ENCODE assay signal across 8 cellular contexts in the genomic region with DNA sequence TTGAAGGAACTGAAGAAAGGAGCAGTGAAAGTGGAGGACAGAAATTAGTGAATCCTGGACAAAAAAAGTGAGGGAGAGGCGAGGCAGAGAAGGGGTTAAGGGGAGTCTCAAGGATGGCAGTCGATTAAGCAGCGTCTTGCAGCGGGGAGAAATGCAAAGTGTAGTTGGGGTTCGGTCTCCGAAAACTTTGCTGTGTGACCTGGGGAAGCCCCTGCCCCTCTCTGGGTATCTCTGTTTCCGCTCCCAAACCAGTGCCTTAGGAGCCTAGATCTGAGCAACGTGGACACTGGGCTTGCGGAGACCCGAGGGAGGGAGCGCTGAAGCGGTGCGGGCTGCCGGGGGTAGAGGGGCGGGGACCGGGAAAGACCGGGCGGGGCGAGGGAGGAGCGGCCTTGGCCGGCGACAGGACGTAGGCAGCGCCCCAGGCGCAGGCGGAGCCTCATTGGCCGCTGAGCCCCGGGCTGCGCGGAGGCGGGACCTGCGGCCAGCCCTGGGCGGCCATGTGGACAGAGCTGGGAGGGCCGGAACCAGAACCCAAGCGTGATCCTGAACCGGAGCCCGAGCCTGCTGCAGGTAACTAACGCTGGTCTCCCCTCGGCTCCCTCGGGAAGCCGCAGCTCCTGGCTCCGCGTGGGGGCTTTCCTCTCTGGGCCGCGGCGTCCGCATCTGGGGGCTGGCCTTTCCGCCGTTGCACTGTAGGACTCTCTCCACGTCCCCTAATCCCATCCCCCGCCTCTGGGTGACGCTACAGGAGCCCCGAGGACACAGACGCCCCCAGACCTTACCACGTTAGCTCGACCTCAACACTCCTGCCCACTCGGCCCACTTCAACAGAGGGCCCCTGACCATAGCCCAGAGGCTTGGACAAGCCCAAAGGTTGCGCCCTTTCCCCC. TPM values are rescaled to one million over a fixed set of nuclear protein-coding genes. Genes with fewer than 3 reads are reported as not detected.
A peak's percentile ranks its signal among the peaks of the same experiment; 100 is the strongest.
DNase-seq lines count a peak whose midpoint lies in the region; ATAC-seq and TF ChIP-seq lines count a peak whose summit lies in the region.

A gene (plus strand): TSS at position 468 of the 893 bp plus-strand sequence. CDS start 3,047 bp downstream, outside the sequence.

- peaks cover 19 to 26% (median 23%) of the 10 kb centered on the region in 3 donors for H3K4me1 Mint-ChIP-seq in T-cell

- H3K4me1 ChIP-seq in HEK293 (ENCODE audit: control insufficient read depth, insufficient read depth, low read length): no peaks in the 10 kb centered on the region
- H3K4me1 ChIP-seq in adrenal gland (replicated peaks in 1 of 2): peaks cover 8 to 11% of the 10 kb centered on the region in 2 donors
- peaks cover 3 to 17% of the 10 kb centered on the region in 2 donors for H3K4me1 ChIP-seq in right atrium auricular region
- no peaks in the 10 kb centered on the region for H3K4me1 ChIP-seq in aorta (ENCODE audit: control insufficient read depth in 1 of 2, insufficient read depth in 2 of 2, low read length in 2 of 2)

- peak within 1 kb of the TSS; percentile 68 to 82 for H3K27ac Mint-ChIP-seq in T-cell

- H3K27ac ChIP-seq in HEK293 (ENCODE audit: extremely low read depth, low read depth, low read length) (peak within 1 kb of the TSS; percentile 1; the same call in 1 of the 2 replicates), adrenal gland (peak within 1 kb of the TSS in 2 of 5 donors; percentile 33 to 57), right atrium auricular region (peak within 1 kb of the TSS; percentile 56 to 67), aorta (ENCODE audit: low read depth in 1 of 2, low read length in 2 of 2) (peak within 1 kb of the TSS; percentile 95 to 97)

- peaks cover 0 to 6% of the 10 kb centered on the region in 2 donors for H3K27me3 Mint-ChIP-seq in T-cell

- DNase-seq in GM12865 (ENCODE audit: low read depth): peak; percentile 87
- DNase-seq in MV-4-11 (lab: John Stamatoyannopoulos, UW): peak; percentile 71
- peak; percentile 5 to 72 (median 40) for DNase-seq in T-cell
- peak; percentile 85 to 90 (median 89) for DNase-seq in adrenal gland
- peak; percentile 78 for DNase-seq in right atrium auricular region (ENCODE audit: low spot score)
- DNase-seq in pulmonary artery endothelial cell (ENCODE audit: low read depth, low spot score): peak; percentile 39
- peak; percentile 93 to 97 for DNase-seq in aorta

- TF ChIP-seq CTCF in GM12865 (IDR thresholded peaks at IDR 0.05; ENCODE audit: insufficient read depth, low read depth, low read length, missing control alignments) (peak; percentile 20), HEK293 (tag by site-specific recombination; IDR thresholded peaks at IDR 0.05) (peak; percentile 68), adrenal gland (IDR thresholded peaks at IDR 0.05) (peak in 2 of 6 experiments; percentile 7 to 22), right atrium auricular region (IDR thresholded peaks at IDR 0.05) (peak in 1 of 2 donors; percentile 42)

- intact Hi-C loops in adrenal gland (cut with DNase I): no loop called here
- intact Hi-C loops in aorta (cut with DNase I): loop anchor here (10.0 kb wide), 3 partner anchors 438 to 908 kb away; a partner anchor contains a TSS

- H3K27me3 ChIP-seq in adrenal gland: no peaks in the 10 kb centered on the region
- no peaks in the 10 kb centered on the region for H3K27me3 ChIP-seq in right atrium auricular region
- H3K27me3 ChIP-seq in aorta (ENCODE audit: control insufficient read depth in 1 of 2, insufficient read depth in 2 of 2, low read length in 1 of 2): no peaks in the 10 kb centered on the region

- H3K9me3 Mint-ChIP-seq in T-cell: no peaks in the 10 kb centered on the region

- peak; percentile 93 to 99 (median 97) for ATAC-seq in T-cell (replicated peaks in 1 of 4)
- ATAC-seq in aorta (ENCODE audit: low FRiP score): peak; percentile 93

- H3K9me3 ChIP-seq in HEK293 (ENCODE audit: control insufficient read depth, insufficient read depth, low read depth, low read length) (no peaks in the 10 kb centered on the region), adrenal gland (replicated peaks in 1 of 3) (no peaks in the 10 kb centered on the region), right atrium auricular region (no peaks in the 10 kb centered on the region), aorta (ENCODE audit: control insufficient read depth, low read length) (peaks cover 3% of the 10 kb centered on the region)

- H3K36me3 ChIP-seq in HEK293 (ENCODE audit: control insufficient read depth in 2 of 2, insufficient read depth in 1 of 2, low read length in 2 of 2) (peaks cover 0 to 28% of the 10 kb centered on the region in 2 experiments; a peak in 1 of 3 replicates), adrenal gland (replicated peaks in 1 of 2) (no peaks in the 10 kb centered on the region), right atrium auricular region (peaks cover 16% of the 10 kb centered on the region), aorta (ENCODE audit: control insufficient read depth in 1 of 2, insufficient read depth in 2 of 2, low read length in 1 of 2) (peaks cover 0 to 16% of the 10 kb centered on the region in 2 donors)

- WGBS in adrenal gland, 4 donors: 0 to 2% (median 0%) methylated on average over 9 to 58 of the region's 58 CpGs
- WGBS in aorta, 2 donors: 1% methylated on average over 39 to 58 of the region's 58 CpGs

- POLR2A ChIA-PET in HEK293 (lab: Yijun Ruan, JAX) (interaction anchor here (0.7 to 0.8 kb wide), 2 partner anchors 907 to 926 kb away, joined by 3 read pairs; a partner anchor contains a TSS), T-cell (lab: Charles Lee) (no interaction called here)

- H3K4me3 ChIP-seq in GM12865 (ENCODE audit: low read depth, low read length) (peak within 1 kb of the TSS; percentile 89), HEK293 (ENCODE audit: low read depth, low read length) (peak within 1 kb of the TSS; percentile 57), adrenal gland (peak within 1 kb of the TSS; percentile 28 to 89 (median 60)), right atrium auricular region (peak within 1 kb of the TSS; percentile 69 to 85), aorta (ENCODE audit: low read length in 2 of 2) (peak within 1 kb of the TSS; percentile 56 to 67)

- peak within 1 kb of the TSS; percentile 84 to 97 (median 93) for H3K4me3 Mint-ChIP-seq in T-cell

- H3K36me3 Mint-ChIP-seq in T-cell: peaks cover 20% of the 10 kb centered on the region

- peak in 1 of 2 donors; percentile 64 for TF ChIP-seq POLR2A in adrenal gland (IDR thresholded peaks at IDR 0.05)

- CTCF ChIA-PET in HEK293 (lab: Yijun Ruan, JAX) (interaction anchor here (0.7 to 1.4 kb wide), 7 partner anchors 9 to 109 kb away, joined by 3 to 5 read pairs (median 4); no protein-coding TSS in a partner anchor), T-cell (lab: Charles Lee) (no interaction called here)

TF ChIP-seq in HEK293, 187 proteins besides CTCF, POLR2A, EP300 and RAD21 (continues in another document):
- no peak for TF ChIP-seq ZNF169 (tag by site-specific recombination; IDR thresholded peaks at IDR 0.05)
- 0 out of 2 replicates have a peak, but pooled peaks have one; percentile 22 for TF ChIP-seq YY1 (tag by site-specific recombination; IDR thresholded peaks at IDR 0.05)
- peak; percentile 86 for TF ChIP-seq SP2 (tag by site-specific recombination; IDR thresholded peaks at IDR 0.05)
- no peak for TF ChIP-seq ZNF701 (tag by site-specific recombination; IDR thresholded peaks at IDR 0.05)
- TF ChIP-seq MZF1 (tag by site-specific recombination; IDR thresholded peaks at IDR 0.05; ENCODE audit: borderline replicate concordance): peak; percentile 74; the same call in 1 of the 2 replicates
- TF ChIP-seq SP3 (tag by site-specific recombination; IDR thresholded peaks at IDR 0.05): peak; percentile 68
- TF ChIP-seq PRDM1 (tag by site-specific recombination; IDR thresholded peaks at IDR 0.05): peak; percentile 90
- TF ChIP-seq GLIS1 (tag by site-specific recombination; IDR thresholded peaks at IDR 0.05): peak; percentile 49
- 0 out of 2 replicates have a peak, but pooled peaks have one; percentile 8 for TF ChIP-seq SP7 (tag by site-specific recombination; IDR thresholded peaks at IDR 0.05)
- peak; percentile 74; the same call in 1 of the 2 replicates for TF ChIP-seq ZBTB17 (tag by site-specific recombination; IDR thresholded peaks at IDR 0.05)
- TF ChIP-seq ZNF664 (tag by site-specific recombination; IDR thresholded peaks at IDR 0.05): no peak
- TF ChIP-seq ZFHX2 (tag by site-specific recombination; conservative IDR thresholded peaks at IDR 0.05): peak; percentile 89
- peak; percentile 93 for TF ChIP-seq ZNF768 (tag by site-specific recombination; IDR thresholded peaks at IDR 0.05)
- TF ChIP-seq, protein P1, sequence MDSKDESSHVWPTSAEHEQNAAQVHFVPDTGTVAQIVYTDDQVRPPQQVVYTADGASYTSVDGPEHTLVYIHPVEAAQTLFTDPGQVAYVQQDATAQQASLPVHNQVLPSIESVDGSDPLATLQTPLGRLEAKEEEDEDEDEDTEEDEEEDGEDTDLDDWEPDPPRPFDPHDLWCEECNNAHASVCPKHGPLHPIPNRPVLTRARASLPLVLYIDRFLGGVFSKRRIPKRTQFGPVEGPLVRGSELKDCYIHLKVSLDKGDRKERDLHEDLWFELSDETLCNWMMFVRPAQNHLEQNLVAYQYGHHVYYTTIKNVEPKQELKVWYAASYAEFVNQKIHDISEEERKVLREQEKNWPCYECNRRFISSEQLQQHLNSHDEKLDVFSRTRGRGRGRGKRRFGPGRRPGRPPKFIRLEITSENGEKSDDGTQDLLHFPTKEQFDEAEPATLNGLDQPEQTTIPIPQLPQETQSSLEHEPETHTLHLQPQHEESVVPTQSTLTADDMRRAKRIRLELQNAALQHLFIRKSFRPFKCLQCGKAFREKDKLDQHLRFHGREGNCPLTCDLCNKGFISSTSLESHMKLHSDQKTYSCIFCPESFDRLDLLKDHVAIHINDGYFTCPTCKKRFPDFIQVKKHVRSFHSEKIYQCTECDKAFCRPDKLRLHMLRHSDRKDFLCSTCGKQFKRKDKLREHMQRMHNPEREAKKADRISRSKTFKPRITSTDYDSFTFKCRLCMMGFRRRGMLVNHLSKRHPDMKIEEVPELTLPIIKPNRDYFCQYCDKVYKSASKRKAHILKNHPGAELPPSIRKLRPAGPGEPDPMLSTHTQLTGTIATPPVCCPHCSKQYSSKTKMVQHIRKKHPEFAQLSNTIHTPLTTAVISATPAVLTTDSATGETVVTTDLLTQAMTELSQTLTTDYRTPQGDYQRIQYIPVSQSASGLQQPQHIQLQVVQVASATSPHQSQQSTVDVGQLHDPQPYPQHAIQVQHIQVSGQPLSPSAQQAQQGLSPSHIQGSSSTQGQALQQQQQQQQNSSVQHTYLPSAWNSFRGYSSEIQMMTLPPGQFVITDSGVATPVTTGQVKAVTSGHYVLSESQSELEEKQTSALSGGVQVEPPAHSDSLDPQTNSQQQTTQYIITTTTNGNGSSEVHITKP (tag by site-specific recombination; IDR thresholded peaks at IDR 0.05): peak; percentile 56

RNA-seq across cellular contexts. Expression of the gene that starts here (rescaled TPM):
- 1 to 10 TPM; 2.0 to 8.2 (median 5.2) TPM for total RNA-seq in T-cell
- 10 to 100 TPM; 15.5 to 46.8 (median 19.3) TPM for total RNA-seq in adrenal gland
- 10 to 100 TPM in 1 of 3 donors, 1 to 10 TPM in 2; 4.4 to 41.4 (median 6.2) TPM for polyA plus RNA-seq in adrenal gland
- total RNA-seq in right atrium auricular region: 10 to 100 TPM; 13.7 to 32.0 TPM
- total RNA-seq in pulmonary artery endothelial cell: 24.7 and 29.0 TPM in 2 replicates
- 100 to 1,000 TPM; 141 to 336 TPM for total RNA-seq in aorta
- 10 to 100 TPM; 38.1 to 76.5 TPM for polyA plus RNA-seq in aorta

Comparison
In these comparisons a context has a peak if more than half of its experiments do, and no peak if none do; other contexts are left out.
1. DNase-seq: peak in every context shown above with its lines; median percentile 95 in aorta; 89 in adrenal gland; 87 in GM12865; 78 in right atrium auricular region; 71 in MV-4-11; 40 in T-cell; 39 in pulmonary artery endothelial cell.
2. intact Hi-C loops: an anchor here in aorta (10.0 kb wide); none called in adrenal gland.